Comparison of ENCODE assay signal across 1 cellular context in the genomic region with DNA sequence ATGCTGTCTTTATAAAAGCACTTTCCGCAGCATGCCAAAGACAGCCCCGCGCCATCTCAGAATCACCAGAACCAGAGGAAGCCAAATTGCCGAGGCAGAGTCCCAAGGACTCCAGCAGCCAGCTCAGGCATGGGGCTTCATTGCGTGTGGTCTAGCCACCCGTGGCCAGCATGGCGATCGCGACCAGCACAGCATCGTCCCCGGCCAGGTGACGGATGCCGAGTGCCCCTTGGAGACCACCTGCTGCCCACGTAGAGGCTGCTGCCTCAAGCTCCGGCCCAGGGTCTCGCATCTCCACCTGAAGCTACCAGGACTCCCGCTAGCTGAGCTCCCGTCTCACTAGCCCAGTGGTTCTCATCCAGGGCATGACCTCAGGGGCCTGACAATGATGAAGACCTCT.
TF ChIP-seq lines count a peak whose summit lies in the region.

No MANE protein-coding gene starts in this region.

TF ChIP-seq in IMR-90, 13 proteins besides CTCF, POLR2A, EP300 and RAD21 (continued from another document):
- TF ChIP-seq, protein P1, sequence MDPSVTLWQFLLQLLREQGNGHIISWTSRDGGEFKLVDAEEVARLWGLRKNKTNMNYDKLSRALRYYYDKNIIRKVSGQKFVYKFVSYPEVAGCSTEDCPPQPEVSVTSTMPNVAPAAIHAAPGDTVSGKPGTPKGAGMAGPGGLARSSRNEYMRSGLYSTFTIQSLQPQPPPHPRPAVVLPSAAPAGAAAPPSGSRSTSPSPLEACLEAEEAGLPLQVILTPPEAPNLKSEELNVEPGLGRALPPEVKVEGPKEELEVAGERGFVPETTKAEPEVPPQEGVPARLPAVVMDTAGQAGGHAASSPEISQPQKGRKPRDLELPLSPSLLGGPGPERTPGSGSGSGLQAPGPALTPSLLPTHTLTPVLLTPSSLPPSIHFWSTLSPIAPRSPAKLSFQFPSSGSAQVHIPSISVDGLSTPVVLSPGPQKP (IDR thresholded peaks at IDR 0.05; ENCODE audit: borderline replicate concordance, low read depth, low read length): no peak
